ENCODE assay signal across 19 cellular contexts in genomic region chr10:93309062-93309461, GRCh38.
DNase-seq lines count a peak whose midpoint lies in the region; ATAC-seq, FAIRE-seq and TF ChIP-seq lines count a peak whose summit lies in the region.
"Had no signal": no experiment of that assay in that cellular context is flagged by ENCODE, and none has a peak within 500 bp of the region (broad histone marks: within the 10 kb centered on the region; RNA-seq: fewer than 3 reads in every experiment).

No MANE protein-coding gene starts in this region.

- TF ChIP-seq RAD21 in HCT116 (IDR thresholded peaks at IDR 0.05; ENCODE audit: low read depth), result no peak

- no TSS peak for BruUV-seq in HCT116 (replicated peaks; lab: Mats Ljungman, UMichigan)

- POLR2A ChIA-PET in HCT116 (lab: Charles Lee), result no interaction called here
- POLR2A ChIA-PET in activated CD4-positive, alpha-beta memory T cell treated with anti-CD3 and anti-CD28 coated beads for 36 hours (lab: Charles Lee), result no interaction called here

- in situ Hi-C loops in HAP-1 (cut with MboI; ENCODE audit: low sequenced_read_pairs), result no loop called here

- H3K9me2 ChIP-seq in HCT116 (ENCODE audit: insufficient read depth), result no peaks in the 10 kb centered on the region

- H3K4me2 ChIP-seq in HCT116 (ENCODE audit: low read length) (peak overlapping the region; percentile 4; the same call in 1 of the 2 replicates), astrocyte (ENCODE audit: low read length) (no peak overlapping the region)
- H3K4me2 ChIP-seq: smooth muscle cell had no signal

- H3K27me3 Mint-ChIP-seq in astrocyte (ENCODE audit: low read depth, unreplicated experiment), result no peaks in the 10 kb centered on the region
- peaks cover 1% of the 10 kb centered on the region for H3K27me3 Mint-ChIP-seq in activated CD4-positive, alpha-beta memory T cell treated with anti-CD3 and anti-CD28 coated beads for 36 hours

- H3K4me1 ChIP-seq in ACC112 (ENCODE audit: control insufficient read depth, insufficient read depth, low read length, unreplicated experiment), result peaks cover 18% of the 10 kb centered on the region
- H3K4me1 ChIP-seq in HCT116 (ENCODE audit: control insufficient read depth in 1 of 2, insufficient read depth in 2 of 2, low read length in 2 of 2), result peaks cover 0 to 8% of the 10 kb centered on the region in 2 experiments; a peak in 2 of 4 replicates
- H3K4me1 ChIP-seq in astrocyte (ENCODE audit: insufficient read depth, low read length), result peaks cover 11% of the 10 kb centered on the region
- no peaks in the 10 kb centered on the region for H3K4me1 ChIP-seq in HAP-1
- H3K4me1 ChIP-seq: gastrocnemius medialis, upper lobe of right lung had no signal

- no peak overlapping the region for H3K27ac Mint-ChIP-seq in astrocyte (ENCODE audit: unreplicated experiment)
- H3K27ac Mint-ChIP-seq in activated CD4-positive, alpha-beta memory T cell treated with anti-CD3 and anti-CD28 coated beads for 36 hours, result no peak overlapping the region
- H3K27ac Mint-ChIP-seq: B cell; stimulated activated memory B cell treated with anti-CD40 and anti-IgM and Interleukin-4, amounts not matched to agents 10 μg/mL and 1 μg/mL and 100 μg/mL, for 72 hours had no signal

- H3K36me3 ChIP-seq in ACC112 (ENCODE audit: insufficient read depth, low read length) (peaks cover 46% of the 10 kb centered on the region), HCT116 (ENCODE audit: control insufficient read depth in 1 of 2, insufficient read depth in 2 of 2, low read length in 2 of 2) (peaks cover 21 to 60% of the 10 kb centered on the region in 2 experiments; a peak in 3 of 4 replicates), astrocyte (ENCODE audit: insufficient read depth, low read length) (peaks cover 64% of the 10 kb centered on the region), HAP-1 (replicated peaks) (no peaks in the 10 kb centered on the region)
- H3K36me3 ChIP-seq: gastrocnemius medialis had no signal

- H3K9me3 ChIP-seq in HCT116 (ENCODE audit: control insufficient read depth in 1 of 2, insufficient read depth in 1 of 2, low read depth in 1 of 2, low read length in 2 of 2) (no peaks in the 10 kb centered on the region), astrocyte (ENCODE audit: insufficient read depth, low read depth, low read length) (no peaks in the 10 kb centered on the region), HAP-1 (no peaks in the 10 kb centered on the region)
- H3K9me3 ChIP-seq: gastrocnemius medialis, upper lobe of right lung had no signal

- no peaks in the 10 kb centered on the region for H3K9me3 Mint-ChIP-seq in astrocyte (ENCODE audit: unreplicated experiment)
- no peaks in the 10 kb centered on the region for H3K9me3 Mint-ChIP-seq in activated CD4-positive, alpha-beta memory T cell treated with anti-CD3 and anti-CD28 coated beads for 36 hours
- H3K9me3 Mint-ChIP-seq: stimulated activated memory B cell treated with anti-CD40 and anti-IgM and Interleukin-4, amounts not matched to agents 10 μg/mL and 1 μg/mL and 100 μg/mL, for 72 hours had no signal

- no peak overlapping the region for H3K4me3 Mint-ChIP-seq in astrocyte (ENCODE audit: unreplicated experiment)
- no peak overlapping the region for H3K4me3 Mint-ChIP-seq in activated CD4-positive, alpha-beta memory T cell treated with anti-CD3 and anti-CD28 coated beads for 36 hours
- H3K4me3 Mint-ChIP-seq: B cell; stimulated activated memory B cell treated with anti-CD40 and anti-IgM and Interleukin-4, amounts not matched to agents 10 μg/mL and 1 μg/mL and 100 μg/mL, for 72 hours had no signal

- FAIRE-seq in astrocyte (lab: Jason Lieb, UNC), result no peak

- no peak for ATAC-seq in HCT116
- ATAC-seq: gastrocnemius medialis; stimulated activated memory B cell treated with anti-CD40 and anti-IgM and Interleukin-4, amounts not matched to agents 10 μg/mL and 1 μg/mL and 100 μg/mL, for 72 hours; upper lobe of right lung had no signal

- peaks cover 43% of the 10 kb centered on the region for H3K36me3 Mint-ChIP-seq in astrocyte (ENCODE audit: low read depth, unreplicated experiment)
- peaks cover 19% of the 10 kb centered on the region for H3K36me3 Mint-ChIP-seq in activated CD4-positive, alpha-beta memory T cell treated with anti-CD3 and anti-CD28 coated beads for 36 hours
- H3K36me3 Mint-ChIP-seq: stimulated activated memory B cell treated with anti-CD40 and anti-IgM and Interleukin-4, amounts not matched to agents 10 μg/mL and 1 μg/mL and 100 μg/mL, for 72 hours had no signal

- DNase-seq in HCT116 (ENCODE audit: low read depth, low spot score), result no peak
- DNase-seq in astrocyte (ENCODE audit: low read depth), result peak; percentile 51
- DNase-seq in glomerular visceral epithelial cell (ENCODE audit: extremely low spot score), result peak; percentile 25
- no peak for DNase-seq in T1000 (lab: John Stamatoyannopoulos, UW)
- DNase-seq in NCI-H2029 treated with DMSO at 0.1 percent for 48 hours (lab: John Stamatoyannopoulos, UW), result no peak
- DNase-seq in HAP-1 (ENCODE audit: low spot score in 2 of 2), result no peak
- no peak for DNase-seq in activated CD4-positive, alpha-beta memory T cell treated with anti-CD3 and anti-CD28 coated beads for 36 hours
- DNase-seq: anterior cingulate cortex, DMS153, gastrocnemius medialis, NCI-H446 treated with DMSO at 0.1 percent for 48 hours, occipital lobe, OCI-M1, upper lobe of right lung had no signal

- H3K27me3 ChIP-seq in ACC112 (ENCODE audit: insufficient read depth, low read length) (no peaks in the 10 kb centered on the region), HCT116 (ENCODE audit: insufficient read depth, low read length) (no peaks in the 10 kb centered on the region), astrocyte (ENCODE audit: insufficient read depth, low read length) (no peaks in the 10 kb centered on the region), HAP-1 (ENCODE audit: low read depth) (no peaks in the 10 kb centered on the region)
- H3K27me3 ChIP-seq: gastrocnemius medialis, upper lobe of right lung had no signal

- TF ChIP-seq POLR2A in HCT116 (IDR thresholded peaks at IDR 0.05; ENCODE audit: borderline replicate concordance, extremely low read depth, insufficient read depth, insufficient read length), result no peak

- H3K79me2 ChIP-seq in ACC112 (ENCODE audit: control insufficient read depth, insufficient read depth, low read length, unreplicated experiment) (no peaks in the 10 kb centered on the region), HCT116 (ENCODE audit: insufficient read depth, low read length) (no peaks in the 10 kb centered on the region), astrocyte (ENCODE audit: insufficient read depth, low read length) (no peaks in the 10 kb centered on the region)

- intact Hi-C loops in HCT116 (cut with micrococcal nuclease), result no loop called here
- intact Hi-C loops in activated CD4-positive, alpha-beta memory T cell treated with anti-CD3 and anti-CD28 coated beads for 36 hours (cut with micrococcal nuclease), result no loop called here

- TF ChIP-seq CTCF in HCT116 (IDR thresholded peaks at IDR 0.05 in 2 of 3, conservative IDR thresholded peaks at IDR 0.05 in 1 of 3; ENCODE audit: borderline replicate concordance in 1 of 3, insufficient read depth in 1 of 3, low read depth in 2 of 3, low read length in 2 of 3), result no peak
- no peak for TF ChIP-seq CTCF in astrocyte (IDR thresholded peaks at IDR 0.05; ENCODE audit: insufficient read depth, low read depth, low read length)

- H2AFZ ChIP-seq in ACC112 (ENCODE audit: low read length, unreplicated experiment) (no peak overlapping the region), HCT116 (ENCODE audit: low read depth, low read length, poor library complexity, severe bottlenecking) (no peak overlapping the region), astrocyte (ENCODE audit: low read depth, low read length) (no peak overlapping the region)

- H3K4me1 Mint-ChIP-seq in astrocyte (ENCODE audit: low read depth, unreplicated experiment), result peaks cover 4% of the 10 kb centered on the region
- no peaks in the 10 kb centered on the region for H3K4me1 Mint-ChIP-seq in activated CD4-positive, alpha-beta memory T cell treated with anti-CD3 and anti-CD28 coated beads for 36 hours (ENCODE audit: low read depth)
- H3K4me1 Mint-ChIP-seq: B cell; stimulated activated memory B cell treated with anti-CD40 and anti-IgM and Interleukin-4, amounts not matched to agents 10 μg/mL and 1 μg/mL and 100 μg/mL, for 72 hours had no signal

- RAD21 ChIA-PET in HCT116 (lab: Charles Lee; ENCODE audit: low non-redundant PET in 1 of 2, low total read pairs in 2 of 2, uncharacterized antibody in 2 of 2, unreplicated experiment in 2 of 2), result no interaction called here

- H3K9ac ChIP-seq in HCT116 (ENCODE audit: low read length), result no peak overlapping the region
- H3K9ac ChIP-seq in astrocyte (ENCODE audit: low read length), result peak overlapping the region; percentile 31

- no peak overlapping the region for H3K4me3 ChIP-seq in ACC112 (ENCODE audit: low read depth, low read length)
- no peak overlapping the region for H3K4me3 ChIP-seq in HCT116 (replicated peaks in 1 of 2; ENCODE audit: low read depth in 1 of 2, low read length in 2 of 2)
- H3K4me3 ChIP-seq in astrocyte (ENCODE audit: insufficient read depth, low read depth, low read length), result no peak overlapping the region
- H3K4me3 ChIP-seq in HAP-1, result no peak overlapping the region
- H3K4me3 ChIP-seq: gastrocnemius medialis, smooth muscle cell, upper lobe of right lung had no signal

- H3K27ac ChIP-seq in ACC112 (ENCODE audit: low read depth, low read length) (peak overlapping the region; percentile 93), HCT116 (ENCODE audit: low read depth, low read length) (no peak overlapping the region), astrocyte (ENCODE audit: low read depth, low read length) (peak overlapping the region; percentile 42)
- H3K27ac ChIP-seq: gastrocnemius medialis, upper lobe of right lung, VCaP had no signal

- CTCF ChIA-PET in HCT116 (lab: Charles Lee), result no interaction called here
- CTCF ChIA-PET in activated CD4-positive, alpha-beta memory T cell treated with anti-CD3 and anti-CD28 coated beads for 36 hours (lab: Charles Lee), result interaction anchor here (0.9 to 1.0 kb wide), 2 partner anchors 193 to 229 kb away, joined by 3 to 4 read pairs; no protein-coding TSS in a partner anchor

- H4K20me1 ChIP-seq in HCT116 (ENCODE audit: insufficient read depth) (no peaks in the 10 kb centered on the region), astrocyte (ENCODE audit: insufficient read depth, low read length) (peaks cover 16% of the 10 kb centered on the region)

TF ChIP-seq in HCT116, 20 proteins besides CTCF, POLR2A, EP300 and RAD21:
- TF ChIP-seq JUND (IDR thresholded peaks at IDR 0.05) (no peak), EZH2phosphoT487 (IDR thresholded peaks at IDR 0.05; ENCODE audit: borderline replicate concordance) (no peak), CBX3 (IDR thresholded peaks at IDR 0.05; ENCODE audit: low read depth) (no peak), YY1 (IDR thresholded peaks at IDR 0.05; ENCODE audit: extremely low read depth, insufficient replicate concordance, low read depth, low read length) (no peak), EGR1 (IDR thresholded peaks at IDR 0.05; ENCODE audit: low read depth) (no peak), ZFX (IDR thresholded peaks at IDR 0.05) (no peak), ZNF274 (IDR thresholded peaks at IDR 0.05; ENCODE audit: low read depth, low read length) (no peak)

Comparison
In these comparisons a context has a peak if more than half of its experiments do, and no peak if none do; other contexts are left out.
1. DNase-seq: peak in astrocyte (single experiment) and glomerular visceral epithelial cell (single experiment); none in HCT116 (single experiment), T1000 (single experiment), NCI-H2029 treated with DMSO at 0.1 percent for 48 hours (single experiment), HAP-1 (0 of 2) and activated CD4-positive, alpha-beta memory T cell treated with anti-CD3 and anti-CD28 coated beads for 36 hours (single experiment).